24 cellular contexts compared by ENCODE assay signal in genomic region chr6:21771626-21772320, GRCh38.
DNase-seq lines count a peak whose midpoint lies in the region; ATAC-seq lines count a peak whose summit lies in the region.
"Had no signal": no experiment of that assay in that cellular context is flagged by ENCODE, and none has a peak within 500 bp of the region (broad histone marks: within the 10 kb centered on the region; RNA-seq: fewer than 3 reads in every experiment).

No MANE protein-coding gene starts in this region.

- no peak overlapping the region for H3K9ac ChIP-seq in HUES64 (ENCODE audit: low read depth, low read length)
- H3K9ac ChIP-seq: KMS-11 had no signal

- H3K27ac ChIP-seq in HUES64 (ENCODE audit: low read depth, low read length): peak overlapping the region; percentile 17
- H3K27ac ChIP-seq: gastroesophageal sphincter, KMS-11 had no signal

- H3K4me3 ChIP-seq in HUES64 (ENCODE audit: low read length): no peak overlapping the region
- H3K4me3 ChIP-seq: gastroesophageal sphincter had no signal

- H3K27me3 ChIP-seq in HUES64 (ENCODE audit: insufficient read depth, low read length): no peaks in the 10 kb centered on the region
- H3K27me3 ChIP-seq: gastroesophageal sphincter had no signal

- H3K36me3 ChIP-seq in HUES64 (ENCODE audit: insufficient read depth, low read length): 0 out of 2 replicates have a peak, but pooled peaks cover under 1% of the 10 kb centered on the region
- H3K36me3 ChIP-seq: gastroesophageal sphincter had no signal

- DNase-seq in dermis microvascular lymphatic vessel endothelial cell (ENCODE audit: low read depth in 2 of 2) (peak; percentile 55 to 82), lung microvascular endothelial cell (ENCODE audit: low read depth in 2 of 2) (peak; percentile 87 to 88), renal cortical epithelial cell (ENCODE audit: low read depth) (peak; percentile 69), epidermal melanocyte (ENCODE audit: insufficient read length, low spot score) (no peak), globus pallidus (ENCODE audit: low spot score) (no peak)
- DNase-seq: activated CD4-positive, CD25-positive, alpha-beta regulatory T cell; activated naive CD4-positive, alpha-beta T cell treated with Interleukin-2 at 50 U/mL for 16 hours; activated T-cell treated with anti-CD3 and anti-CD28 coated beads, Interleukin-2, amount 50 U/mL, for 4 hours; amniotic stem cell; caudate nucleus; CD4-positive, alpha-beta memory T cell; DMS 273 treated with DMSO at 0.1 percent for 48 hours; GOT3; left colon; midbrain; NCI-H146; NCI-H2171; NCI-H526; stimulated activated CD4-positive, alpha-beta T cell treated with anti-CD3 and anti-CD28 coated beads, Interleukin-4, amount 100 ng/mL, for 24 hours; stimulated activated naive CD8-positive, alpha-beta T cell treated with anti-CD3 and anti-CD28 coated beads, Interleukin-15, Interleukin-2, amounts not matched to agents 100 U/mL and 50 U/mL, for 24 hours had no signal

- ATAC-seq in HG03025 (IDR thresholded peaks at IDR 0.05; ENCODE audit: low FRiP score, unreplicated experiment): no peak
- ATAC-seq: activated T-cell treated with anti-CD3 and anti-CD28 coated beads, Interleukin-2, amount 50 U/mL, for 4 hours; gastroesophageal sphincter; left colon; stimulated activated naive CD8-positive, alpha-beta T cell treated with anti-CD3 and anti-CD28 coated beads, Interleukin-15, Interleukin-2, amounts not matched to agents 100 U/mL and 50 U/mL, for 24 hours had no signal

- no peaks in the 10 kb centered on the region for H3K9me3 ChIP-seq in HUES64 (ENCODE audit: insufficient read depth, low read depth, low read length)
- H3K9me3 ChIP-seq: gastroesophageal sphincter had no signal

- 58% methylated on average over 4 of the region's 4 CpGs for WGBS in HUES64

- peaks cover 72% of the 10 kb centered on the region for H3K4me1 ChIP-seq in HUES64 (ENCODE audit: insufficient read depth, low read length)

Comparison
In these comparisons a context has a peak if more than half of its experiments do, and no peak if none do; other contexts are left out.
1. DNase-seq: peak in dermis microvascular lymphatic vessel endothelial cell (2 of 2), lung microvascular endothelial cell (2 of 2) and renal cortical epithelial cell (single experiment); none in epidermal melanocyte (single experiment) and globus pallidus (single experiment).